In genomic region chr17:44353656-44354331, GRCh38 we compare ENCODE assay signal across 9 cellular contexts. TPM values are rescaled to one million over a fixed set of nuclear protein-coding genes. Genes with fewer than 3 reads are reported as not detected.
A peak's percentile ranks its signal among the peaks of the same experiment; 100 is the strongest.
DNase-seq lines count a peak whose midpoint lies in the region; ATAC-seq, FAIRE-seq and TF ChIP-seq lines count a peak whose summit lies in the region.
"Had no signal": no experiment of that assay in that cellular context is flagged by ENCODE, and none has a peak within 500 bp of the region (broad histone marks: within the 10 kb centered on the region; RNA-seq: fewer than 3 reads in every experiment).

No MANE protein-coding gene starts in this region.

- H3K27me3 ChIP-seq in iPS-15b (ENCODE audit: control insufficient read depth, insufficient read depth, low read length): no peaks in the 10 kb centered on the region
- no peaks in the 10 kb centered on the region for H3K27me3 ChIP-seq in thoracic aorta (replicated peaks; ENCODE audit: insufficient read depth)

- intact Hi-C loops in activated T-helper 2 cell treated with anti-CD3 and anti-CD28 coated beads, Interferon-gamma antibody, Interleukin-2, Interleukin-4, amounts not matched to agents 10 μg/mL and 5 μg/mL and 100 μg/mL, durations not matched to agents 14 hours and 24 hours and 36 hours (cut with micrococcal nuclease): no loop called here

- TF ChIP-seq CTCF in thoracic aorta (IDR thresholded peaks at IDR 0.05): no peak

- H3K36me3 ChIP-seq in iPS-15b (ENCODE audit: control insufficient read depth, insufficient read depth, low read length): peaks cover 26% of the 10 kb centered on the region
- peaks cover 22% of the 10 kb centered on the region for H3K36me3 ChIP-seq in thoracic aorta

- H3K9me3 Mint-ChIP-seq in activated CD4-positive, alpha-beta T cell treated with anti-CD3 and anti-CD28 coated beads, Interleukin-2, amount 10 ng/mL, durations not matched to agents 7 days and 5 days: no peaks in the 10 kb centered on the region
- H3K9me3 Mint-ChIP-seq in activated T-helper 2 cell treated with anti-CD3 and anti-CD28 coated beads, Interferon-gamma antibody, Interleukin-2, Interleukin-4, amounts not matched to agents 10 μg/mL and 5 μg/mL and 100 μg/mL, durations not matched to agents 14 hours and 24 hours and 36 hours: no peaks in the 10 kb centered on the region

- no peak for DNase-seq in activated CD4-positive, alpha-beta T cell treated with anti-CD3 and anti-CD28 coated beads, Interleukin-2, amount 10 ng/mL, durations not matched to agents 7 days and 5 days
- no peak for DNase-seq in activated CD4-positive, alpha-beta T cell treated with anti-CD3 and anti-CD28 coated beads, Interleukin-2, amount 50 U/mL, for 1 hour
- no peak for DNase-seq in activated T-helper 2 cell treated with anti-CD3 and anti-CD28 coated beads, Interferon-gamma antibody, Interleukin-2, Interleukin-4, amounts not matched to agents 10 μg/mL and 5 μg/mL and 100 μg/mL, durations not matched to agents 14 hours and 24 hours and 36 hours (ENCODE audit: low spot score)
- DNase-seq in thoracic aorta (ENCODE audit: low spot score) (no peak), GM19239 (ENCODE audit: insufficient read length, low spot score) (no peak), globus pallidus (ENCODE audit: low spot score) (no peak)

- CTCF ChIA-PET in activated CD4-positive, alpha-beta T cell treated with anti-CD3 and anti-CD28 coated beads, Interleukin-2, amount 10 ng/mL, durations not matched to agents 7 days and 5 days (lab: Charles Lee): interaction anchor here (0.6 to 5.6 kb wide), 12 partner anchors 8 to 144 kb away, joined by 3 to 39 read pairs (median 4); partner anchors contain the start of genes FAM171A2 and GRN

- peaks cover 10% of the 10 kb centered on the region for H3K36me3 Mint-ChIP-seq in activated CD4-positive, alpha-beta T cell treated with anti-CD3 and anti-CD28 coated beads, Interleukin-2, amount 10 ng/mL, durations not matched to agents 7 days and 5 days (ENCODE audit: low read depth)
- peaks cover 7% of the 10 kb centered on the region for H3K36me3 Mint-ChIP-seq in activated T-helper 2 cell treated with anti-CD3 and anti-CD28 coated beads, Interferon-gamma antibody, Interleukin-2, Interleukin-4, amounts not matched to agents 10 μg/mL and 5 μg/mL and 100 μg/mL, durations not matched to agents 14 hours and 24 hours and 36 hours (ENCODE audit: low read depth)

- H3K9me3 ChIP-seq in iPS-15b (ENCODE audit: control insufficient read depth, insufficient read depth, low read length) (no peaks in the 10 kb centered on the region), thoracic aorta (no peaks in the 10 kb centered on the region)

- H3K4me3 ChIP-seq in iPS-15b (ENCODE audit: low read depth, low read length) (peak overlapping the region; percentile 53), thoracic aorta (peak overlapping the region; percentile 50)

- POLR2A ChIA-PET in activated CD4-positive, alpha-beta T cell treated with anti-CD3 and anti-CD28 coated beads, Interleukin-2, amount 10 ng/mL, durations not matched to agents 7 days and 5 days (lab: Charles Lee): no interaction called here

- H3K4me3 Mint-ChIP-seq in activated CD4-positive, alpha-beta T cell treated with anti-CD3 and anti-CD28 coated beads, Interleukin-2, amount 10 ng/mL, durations not matched to agents 7 days and 5 days: peak overlapping the region; percentile 54
- peak overlapping the region; percentile 49 for H3K4me3 Mint-ChIP-seq in activated T-helper 2 cell treated with anti-CD3 and anti-CD28 coated beads, Interferon-gamma antibody, Interleukin-2, Interleukin-4, amounts not matched to agents 10 μg/mL and 5 μg/mL and 100 μg/mL, durations not matched to agents 14 hours and 24 hours and 36 hours (ENCODE audit: low read depth)

- FAIRE-seq in GM19239 (lab: Jason Lieb, UNC): no peak

- peaks cover 8% of the 10 kb centered on the region for H3K27me3 Mint-ChIP-seq in activated CD4-positive, alpha-beta T cell treated with anti-CD3 and anti-CD28 coated beads, Interleukin-2, amount 10 ng/mL, durations not matched to agents 7 days and 5 days
- peaks cover 11% of the 10 kb centered on the region for H3K27me3 Mint-ChIP-seq in activated T-helper 2 cell treated with anti-CD3 and anti-CD28 coated beads, Interferon-gamma antibody, Interleukin-2, Interleukin-4, amounts not matched to agents 10 μg/mL and 5 μg/mL and 100 μg/mL, durations not matched to agents 14 hours and 24 hours and 36 hours (ENCODE audit: low read depth)

- peaks cover 9% of the 10 kb centered on the region for H3K4me1 Mint-ChIP-seq in activated CD4-positive, alpha-beta T cell treated with anti-CD3 and anti-CD28 coated beads, Interleukin-2, amount 10 ng/mL, durations not matched to agents 7 days and 5 days
- no peaks in the 10 kb centered on the region for H3K4me1 Mint-ChIP-seq in activated T-helper 2 cell treated with anti-CD3 and anti-CD28 coated beads, Interferon-gamma antibody, Interleukin-2, Interleukin-4, amounts not matched to agents 10 μg/mL and 5 μg/mL and 100 μg/mL, durations not matched to agents 14 hours and 24 hours and 36 hours (ENCODE audit: low read depth)

- no peaks in the 10 kb centered on the region for H3K4me1 ChIP-seq in iPS-15b (ENCODE audit: control insufficient read depth, insufficient read depth, low read length)
- H3K4me1 ChIP-seq in thoracic aorta (ENCODE audit: control insufficient read depth in 1 of 2, low read depth in 2 of 2): no peaks in the 10 kb centered on the region

- H3K27ac Mint-ChIP-seq in activated CD4-positive, alpha-beta T cell treated with anti-CD3 and anti-CD28 coated beads, Interleukin-2, amount 10 ng/mL, durations not matched to agents 7 days and 5 days: no peak overlapping the region
- no peak overlapping the region for H3K27ac Mint-ChIP-seq in activated T-helper 2 cell treated with anti-CD3 and anti-CD28 coated beads, Interferon-gamma antibody, Interleukin-2, Interleukin-4, amounts not matched to agents 10 μg/mL and 5 μg/mL and 100 μg/mL, durations not matched to agents 14 hours and 24 hours and 36 hours

- H3K27ac ChIP-seq in thoracic aorta: no peak overlapping the region

- no peak overlapping the region for H3K9ac ChIP-seq in iPS-15b (ENCODE audit: low read depth, low read length)

- ATAC-seq in thoracic aorta (ENCODE audit: insufficient number of reproducible peaks, low FRiP score, low read depth) (no peak), HG02884 (IDR thresholded peaks at IDR 0.05; ENCODE audit: unreplicated experiment) (no peak)

RNA-seq across cellular contexts. Expression of gene GRN, which starts 8.7 kb away (rescaled TPM):
- 10 to 100 TPM; 61.1 to 70.5 TPM for total RNA-seq in activated CD4-positive, alpha-beta T cell treated with anti-CD3 and anti-CD28 coated beads, Interleukin-2, amount 10 ng/mL, durations not matched to agents 7 days and 5 days
- 37.8 and 41.4 TPM in 2 replicates for total RNA-seq in activated T-helper 2 cell treated with anti-CD3 and anti-CD28 coated beads, Interferon-gamma antibody, Interleukin-2, Interleukin-4, amounts not matched to agents 10 μg/mL and 5 μg/mL and 100 μg/mL, durations not matched to agents 14 hours and 24 hours and 36 hours
- 100 to 1,000 TPM; 203 to 292 TPM for total RNA-seq in thoracic aorta

RNA-seq across cellular contexts. Expression of gene FAM171A2, which starts 9.9 kb away (rescaled TPM):
- under 1 TPM in 1 of 2 experiments, not detected in 1; 0.08 TPM for total RNA-seq in activated CD4-positive, alpha-beta T cell treated with anti-CD3 and anti-CD28 coated beads, Interleukin-2, amount 10 ng/mL, durations not matched to agents 7 days and 5 days
- 0.32 and 1.0 TPM in 2 replicates for total RNA-seq in activated T-helper 2 cell treated with anti-CD3 and anti-CD28 coated beads, Interferon-gamma antibody, Interleukin-2, Interleukin-4, amounts not matched to agents 10 μg/mL and 5 μg/mL and 100 μg/mL, durations not matched to agents 14 hours and 24 hours and 36 hours
- total RNA-seq in thoracic aorta: under 1 TPM in 1 of 2 donors, not detected in 1; 0.63 TPM

RNA-seq across cellular contexts. Expression of gene SLC25A39, which starts 29.2 kb away (rescaled TPM):
- total RNA-seq in activated CD4-positive, alpha-beta T cell treated with anti-CD3 and anti-CD28 coated beads, Interleukin-2, amount 10 ng/mL, durations not matched to agents 7 days and 5 days: 100 to 1,000 TPM; 104 to 107 TPM
- 132 and 141 TPM in 2 replicates for total RNA-seq in activated T-helper 2 cell treated with anti-CD3 and anti-CD28 coated beads, Interferon-gamma antibody, Interleukin-2, Interleukin-4, amounts not matched to agents 10 μg/mL and 5 μg/mL and 100 μg/mL, durations not matched to agents 14 hours and 24 hours and 36 hours
- total RNA-seq in thoracic aorta: 10 to 100 TPM; 63.2 to 74.6 TPM

RNA-seq across cellular contexts. Expression of gene ITGA2B, which starts 35.7 kb away (rescaled TPM):
- total RNA-seq in activated CD4-positive, alpha-beta T cell treated with anti-CD3 and anti-CD28 coated beads, Interleukin-2, amount 10 ng/mL, durations not matched to agents 7 days and 5 days: under 1 TPM; 0.27 to 0.47 TPM
- total RNA-seq in activated T-helper 2 cell treated with anti-CD3 and anti-CD28 coated beads, Interferon-gamma antibody, Interleukin-2, Interleukin-4, amounts not matched to agents 10 μg/mL and 5 μg/mL and 100 μg/mL, durations not matched to agents 14 hours and 24 hours and 36 hours: 1.5 and 2.7 TPM in 2 replicates
- total RNA-seq in thoracic aorta: 1 to 10 TPM in 1 of 2 donors, under 1 TPM in 1; 0.28 to 3.4 TPM

RNA-seq across cellular contexts. Expression of gene RUNDC3A, which starts 45.4 kb away (rescaled TPM):
- total RNA-seq in activated CD4-positive, alpha-beta T cell treated with anti-CD3 and anti-CD28 coated beads, Interleukin-2, amount 10 ng/mL, durations not matched to agents 7 days and 5 days: under 1 TPM; 0.10 TPM
- 0.16 and 0.18 TPM in 2 replicates for total RNA-seq in activated T-helper 2 cell treated with anti-CD3 and anti-CD28 coated beads, Interferon-gamma antibody, Interleukin-2, Interleukin-4, amounts not matched to agents 10 μg/mL and 5 μg/mL and 100 μg/mL, durations not matched to agents 14 hours and 24 hours and 36 hours
- total RNA-seq in thoracic aorta: under 1 TPM in 1 of 2 donors, not detected in 1; 0.81 TPM
- total RNA-seq: lung microvascular endothelial cell had no signal
